Comparison of ENCODE assay signal across 1 cellular context in the genomic region with DNA sequence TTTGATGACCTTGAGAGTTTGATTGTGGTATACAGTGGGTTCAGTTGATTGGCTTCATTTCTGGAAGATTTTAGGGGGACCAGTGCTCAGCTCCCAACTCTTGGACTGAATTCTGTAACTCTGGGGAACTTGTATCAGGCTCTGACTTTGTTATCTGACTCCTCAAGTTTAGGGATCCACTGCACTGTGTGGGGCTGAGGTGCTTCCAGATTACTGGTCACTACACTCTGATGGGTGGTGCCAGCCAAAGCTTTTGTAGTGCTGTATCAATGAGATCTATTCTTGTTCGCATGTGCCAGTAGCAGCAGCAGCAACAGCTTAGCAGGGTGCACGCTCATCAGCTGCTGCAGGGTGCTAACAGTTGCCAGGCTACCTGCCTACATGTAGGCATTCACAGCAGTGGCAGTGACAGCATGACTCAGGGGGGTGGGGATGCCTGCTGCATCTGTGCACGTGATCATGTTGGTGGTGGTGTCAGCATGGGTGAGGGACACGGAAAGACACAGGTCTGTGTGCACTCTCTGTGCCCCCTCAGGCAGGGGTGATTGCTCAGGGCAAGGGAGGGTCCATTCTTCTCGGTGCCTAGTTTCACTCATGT.
TF ChIP-seq lines count a peak whose summit lies in the region.

No MANE protein-coding gene starts in this region.

TF ChIP-seq in H1, 55 proteins besides CTCF, POLR2A, EP300 and RAD21 (continued from another document):
- no peak for TF ChIP-seq CHD7 (IDR thresholded peaks at IDR 0.05; ENCODE audit: insufficient replicate concordance, low read length)
- no peak for TF ChIP-seq TBP (IDR thresholded peaks at IDR 0.05; ENCODE audit: low read depth, low read length)
- no peak for TF ChIP-seq SP4 (IDR thresholded peaks at IDR 0.05; ENCODE audit: low read length)
- no peak for TF ChIP-seq ATF2 (IDR thresholded peaks at IDR 0.05; ENCODE audit: low read length)
